ENCODE assay signal across 14 cellular contexts in the genomic region with DNA sequence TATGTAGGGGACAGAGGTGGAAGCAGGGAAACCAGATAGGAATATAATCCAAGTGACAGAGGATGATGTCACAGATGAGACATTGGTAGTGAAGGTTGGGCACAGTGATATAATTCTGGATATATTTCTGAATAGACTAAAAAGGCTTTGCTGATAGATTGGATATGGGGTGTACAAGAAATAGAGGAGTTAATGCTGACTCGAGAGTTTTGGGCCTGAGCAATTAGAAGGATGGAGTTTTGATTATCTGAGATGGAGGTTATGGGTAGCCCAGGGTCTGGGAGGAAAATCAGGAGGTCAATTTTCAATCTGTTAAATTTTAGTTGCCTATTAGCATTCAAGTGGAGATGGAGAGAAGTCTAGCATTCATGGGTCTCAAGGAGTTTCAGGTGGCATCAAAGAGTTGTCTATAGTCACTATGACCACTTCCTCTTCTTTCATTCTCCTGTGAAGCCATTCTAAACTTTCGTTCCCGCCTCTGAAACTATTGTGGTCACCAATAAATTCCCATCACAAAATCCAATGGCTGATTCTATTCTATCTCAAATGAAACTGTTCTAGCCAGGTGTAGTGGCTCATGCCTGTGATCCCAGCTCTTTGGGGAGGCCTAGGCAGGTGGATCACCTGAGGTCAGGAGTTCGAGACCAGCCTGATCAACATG. TPM values are rescaled to one million over a fixed set of nuclear protein-coding genes. Genes with fewer than 3 reads are reported as not detected.
A peak's percentile ranks its signal among the peaks of the same experiment; 100 is the strongest.
DNase-seq lines count a peak whose midpoint lies in the region; ATAC-seq, FAIRE-seq and TF ChIP-seq lines count a peak whose summit lies in the region.
"Had no signal": no experiment of that assay in that cellular context is flagged by ENCODE, and none has a peak within 500 bp of the region (broad histone marks: within the 10 kb centered on the region; RNA-seq: fewer than 3 reads in every experiment).

No MANE protein-coding gene starts in this region.

- H2AFZ ChIP-seq in mammary epithelial cell (ENCODE audit: low read depth, low read length), result no peak overlapping the region

- H3K36me3 ChIP-seq in suprapubic skin, result no peaks in the 10 kb centered on the region
- H3K36me3 ChIP-seq in mammary epithelial cell (ENCODE audit: insufficient read depth, low read length), result no peaks in the 10 kb centered on the region
- H3K36me3 ChIP-seq: brain microvascular endothelial cell, vagina had no signal

- WGBS in suprapubic skin, result 90% methylated on average over 4 of the region's 4 CpGs
- WGBS in mammary epithelial cell (ENCODE audit: low coverage, missing lambda C conversion rate), result 94% methylated on average over 4 of the region's 4 CpGs

- H3K4me3 ChIP-seq in GM12865 (ENCODE audit: low read depth, low read length), result no peak overlapping the region
- no peak overlapping the region for H3K4me3 ChIP-seq in suprapubic skin
- no peak overlapping the region for H3K4me3 ChIP-seq in mammary epithelial cell (replicated peaks in 1 of 3; ENCODE audit: insufficient read depth in 1 of 3, low read depth in 2 of 3, low read length in 3 of 3)
- H3K4me3 ChIP-seq: vagina had no signal

- no peaks in the 10 kb centered on the region for H3K79me2 ChIP-seq in mammary epithelial cell (ENCODE audit: insufficient read depth, low read length)

- no peaks in the 10 kb centered on the region for H3K4me1 ChIP-seq in suprapubic skin
- H3K4me1 ChIP-seq in mammary epithelial cell (ENCODE audit: insufficient read depth, low read length), result no peaks in the 10 kb centered on the region

- no peak for TF ChIP-seq CTCF in GM12865 (IDR thresholded peaks at IDR 0.05; ENCODE audit: insufficient read depth, low read depth, low read length, missing control alignments)
- no peak for TF ChIP-seq CTCF in suprapubic skin (IDR thresholded peaks at IDR 0.05)
- TF ChIP-seq CTCF in mammary epithelial cell (conservative IDR thresholded peaks at IDR 0.05 in 1 of 2, IDR thresholded peaks at IDR 0.05 in 1 of 2; ENCODE audit: extremely low read depth in 1 of 2, insufficient read depth in 1 of 2, low read depth in 1 of 2, low read length in 2 of 2), result no peak

- peak; percentile 56 for ATAC-seq in GM19467 (IDR thresholded peaks at IDR 0.05; ENCODE audit: unreplicated experiment)
- ATAC-seq in HG03039 (IDR thresholded peaks at IDR 0.05; ENCODE audit: unreplicated experiment), result peak; percentile 65
- no peak for ATAC-seq in Right ventricle myocardium superior (ENCODE audit: poor library complexity)
- ATAC-seq: activated CD4-positive, alpha-beta T cell treated with anti-CD3 and anti-CD28 coated beads for 36 hours; SK-N-SH treated with all-trans-retinoic acid at 6 μM for 48 hours had no signal

- dilution Hi-C loops in mammary epithelial cell (cut with HindIII; ENCODE audit: low sequenced_read_pairs), result no loop called here

- DNase-seq in GM12865 (ENCODE audit: low read depth), result peak; percentile 46
- peak; percentile 65 for DNase-seq in NOMO-1 treated with DMSO at 0.1 percent for 48 hours (lab: John Stamatoyannopoulos, UW; ENCODE audit: unreplicated experiment)
- no peak for DNase-seq in HTR-8/SVneo (ENCODE audit: insufficient read length, low spot score)
- no peak for DNase-seq in suprapubic skin (ENCODE audit: low spot score in 2 of 2)
- no peak for DNase-seq in Right ventricle myocardium superior
- DNase-seq in mammary epithelial cell, result no peak
- DNase-seq: activated CD4-positive, alpha-beta T cell treated with anti-CD3 and anti-CD28 coated beads for 36 hours; brain microvascular endothelial cell; NCI-H524; nucleus accumbens had no signal

- H3K27ac ChIP-seq in suprapubic skin (no peak overlapping the region), mammary epithelial cell (ENCODE audit: insufficient read depth, low read depth, low read length) (no peak overlapping the region)
- H3K27ac ChIP-seq: brain microvascular endothelial cell, vagina had no signal

- no peaks in the 10 kb centered on the region for H4K20me1 ChIP-seq in mammary epithelial cell (ENCODE audit: insufficient read depth, low read length)

- no peak for TF ChIP-seq POLR2A in suprapubic skin (IDR thresholded peaks at IDR 0.05)

- BruUV-seq in mammary epithelial cell (replicated peaks; lab: Mats Ljungman, UMichigan), result no TSS peak

- TF ChIP-seq EP300 in suprapubic skin (IDR thresholded peaks at IDR 0.05), result no peak

- CTCF ChIA-PET in mammary epithelial cell (lab: Charles Lee; ENCODE audit: low non-redundant PET), result interaction anchor here (0.6 kb wide), 1 partner anchor 20 kb away, joined by 4 read pairs; no protein-coding TSS in a partner anchor

- no peak overlapping the region for H3K4me2 ChIP-seq in mammary epithelial cell (ENCODE audit: insufficient read depth, low read depth, low read length)

- in situ Hi-C loops in mammary epithelial cell (cut with MboI; ENCODE audit: low sequenced_read_pairs in 2 of 2), result loop anchor here in 1 of 2 donors (25.0 kb wide), 1 partner anchor 532 kb away; the partner anchor contains the start of gene ARID2

- FAIRE-seq in HTR-8/SVneo (lab: Jason Lieb, UNC), result no peak

- no peaks in the 10 kb centered on the region for H3K9me3 ChIP-seq in suprapubic skin
- H3K9me3 ChIP-seq in mammary epithelial cell (replicated peaks; ENCODE audit: insufficient read depth, low read length), result no peaks in the 10 kb centered on the region
- H3K9me3 ChIP-seq: vagina had no signal

- no peaks in the 10 kb centered on the region for H3K27me3 ChIP-seq in suprapubic skin
- H3K27me3 ChIP-seq in mammary epithelial cell (ENCODE audit: insufficient read depth, low read length), result no peaks in the 10 kb centered on the region
- H3K27me3 ChIP-seq: brain microvascular endothelial cell, vagina had no signal

- H3K9ac ChIP-seq in mammary epithelial cell (ENCODE audit: insufficient read depth, low read length), result no peak overlapping the region

- intact Hi-C loops in Right ventricle myocardium superior (cut with DNase I) (no loop called here), mammary epithelial cell (cut with micrococcal nuclease) (no loop called here)

RNA-seq across cellular contexts. Expression of gene ANO6, which starts 10.6 kb away (rescaled TPM):
- 10 to 100 TPM; 31.8 to 43.5 (median 34.1) TPM for total RNA-seq in suprapubic skin
- total RNA-seq in Right ventricle myocardium superior, result 46.6 TPM
- total RNA-seq in mammary epithelial cell, result 10 to 100 TPM; 57.0 to 77.5 TPM
- 29.4 TPM for polyA plus RNA-seq in mammary epithelial cell
- 60.1 TPM for polyA minus RNA-seq in mammary epithelial cell

Comparison
In these comparisons a context has a peak if more than half of its experiments do, and no peak if none do; other contexts are left out.
1. DNase-seq: peak in GM12865 (single experiment) and NOMO-1 treated with DMSO at 0.1 percent for 48 hours (single experiment); none in HTR-8/SVneo (single experiment), suprapubic skin (0 of 2), Right ventricle myocardium superior (single experiment) and mammary epithelial cell (single experiment).